ENCODE assay signal across 12 cellular contexts in the genomic region with DNA sequence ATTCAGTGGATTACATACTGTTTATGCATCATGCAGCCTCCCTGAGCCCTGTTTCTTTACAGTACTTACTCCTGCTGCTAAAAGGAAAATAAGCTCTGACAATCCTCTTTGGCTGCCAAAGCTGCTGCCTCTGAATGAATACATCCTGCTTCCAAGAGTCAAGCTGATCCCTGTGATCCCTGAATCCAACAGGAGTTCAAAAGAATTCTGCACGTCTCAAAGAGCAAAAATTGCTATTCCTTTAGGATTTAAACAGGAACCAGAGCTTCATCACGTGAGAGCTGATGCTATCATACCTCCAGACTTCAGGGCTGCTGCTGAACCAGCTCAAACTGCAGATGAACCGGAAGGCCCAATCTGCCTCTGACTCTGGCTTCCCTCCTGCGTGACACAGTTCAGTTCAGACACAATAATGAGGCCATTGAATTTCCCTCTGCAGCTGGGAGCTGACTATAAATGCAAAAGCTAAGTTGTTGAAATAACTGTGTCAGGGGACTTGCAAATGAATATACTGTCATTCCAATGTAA.
DNase-seq lines count a peak whose midpoint lies in the region; ATAC-seq, FAIRE-seq and TF ChIP-seq lines count a peak whose summit lies in the region.
"Had no signal": no experiment of that assay in that cellular context is flagged by ENCODE, and none has a peak within 500 bp of the region (broad histone marks: within the 10 kb centered on the region; RNA-seq: fewer than 3 reads in every experiment).

No MANE protein-coding gene starts in this region.

- peak; percentile 86 for ATAC-seq in left ventricle myocardium superior
- no peak for ATAC-seq in effector memory CD8-positive, alpha-beta T cell (replicated peaks)
- no peak for ATAC-seq in stimulated activated effector memory CD8-positive, alpha-beta T cell treated with anti-CD3 and anti-CD28 coated beads, Interleukin-12 subunit alpha, Interleukin-12 subunit beta, amount 100 ng/mL, for 72 hours

- H3K9ac ChIP-seq in SK-N-MC (ENCODE audit: insufficient read length): no peak overlapping the region

- H3K27me3 Mint-ChIP-seq in effector memory CD8-positive, alpha-beta T cell: no peaks in the 10 kb centered on the region
- H3K27me3 Mint-ChIP-seq: activated CD4-positive, alpha-beta memory T cell treated with anti-CD3 and anti-CD28 coated beads, Interleukin-2, amount 10 ng/mL, durations not matched to agents 7 days and 5 days had no signal

- no peaks in the 10 kb centered on the region for H3K4me1 Mint-ChIP-seq in effector memory CD8-positive, alpha-beta T cell (ENCODE audit: low read depth in 2 of 2)
- no peaks in the 10 kb centered on the region for H3K4me1 Mint-ChIP-seq in stimulated activated effector memory CD8-positive, alpha-beta T cell treated with anti-CD3 and anti-CD28 coated beads, Interleukin-12 subunit alpha, Interleukin-12 subunit beta, amount 100 ng/mL, for 72 hours
- H3K4me1 Mint-ChIP-seq: activated CD4-positive, alpha-beta memory T cell treated with anti-CD3 and anti-CD28 coated beads, Interleukin-2, amount 10 ng/mL, durations not matched to agents 7 days and 5 days had no signal

- TF ChIP-seq POLR2A in GM12892 (IDR thresholded peaks at IDR 0.05; ENCODE audit: low read depth, low read length): no peak

- DNase-seq in NCI-H146 (lab: John Stamatoyannopoulos, UW) (peak; percentile 75), SK-N-MC (ENCODE audit: low read depth, low spot score) (no peak), left ventricle myocardium superior (peak; percentile 28), putamen (ENCODE audit: low spot score) (peak; percentile 94), GM12892 (ENCODE audit: insufficient read length) (no peak), iPS-NIHi11 (ENCODE audit: low spot score) (no peak)
- DNase-seq in effector memory CD8-positive, alpha-beta T cell: no peak
- DNase-seq in stimulated activated effector memory CD8-positive, alpha-beta T cell treated with anti-CD3 and anti-CD28 coated beads, Interleukin-12 subunit alpha, Interleukin-12 subunit beta, amount 100 ng/mL, for 72 hours (ENCODE audit: low spot score in 2 of 2): no peak
- DNase-seq: activated CD4-positive, alpha-beta memory T cell treated with anti-CD3 and anti-CD28 coated beads, Interleukin-2, amount 10 ng/mL, durations not matched to agents 7 days and 5 days; Peyer's patch had no signal

- H3K9me3 ChIP-seq in SK-N-MC (ENCODE audit: low read depth, low read length): no peaks in the 10 kb centered on the region
- H3K9me3 ChIP-seq: Peyer's patch had no signal

- H3K4me3 Mint-ChIP-seq in effector memory CD8-positive, alpha-beta T cell: no peak overlapping the region
- H3K4me3 Mint-ChIP-seq in stimulated activated effector memory CD8-positive, alpha-beta T cell treated with anti-CD3 and anti-CD28 coated beads, Interleukin-12 subunit alpha, Interleukin-12 subunit beta, amount 100 ng/mL, for 72 hours: no peak overlapping the region
- H3K4me3 Mint-ChIP-seq: activated CD4-positive, alpha-beta memory T cell treated with anti-CD3 and anti-CD28 coated beads, Interleukin-2, amount 10 ng/mL, durations not matched to agents 7 days and 5 days had no signal

- FAIRE-seq in GM12892 (lab: Jason Lieb, UNC): no peak
- FAIRE-seq: bronchial epithelial cell, urothelium cell line had no signal

- peaks cover 4 to 5% of the 10 kb centered on the region in 2 donors for H3K9me3 Mint-ChIP-seq in effector memory CD8-positive, alpha-beta T cell
- H3K9me3 Mint-ChIP-seq in stimulated activated effector memory CD8-positive, alpha-beta T cell treated with anti-CD3 and anti-CD28 coated beads, Interleukin-12 subunit alpha, Interleukin-12 subunit beta, amount 100 ng/mL, for 72 hours: peaks cover 3% of the 10 kb centered on the region

- no peaks in the 10 kb centered on the region for H3K36me3 ChIP-seq in SK-N-MC (ENCODE audit: insufficient read depth, low read length)
- H3K36me3 ChIP-seq: Peyer's patch had no signal

- H3K36me3 Mint-ChIP-seq in effector memory CD8-positive, alpha-beta T cell (ENCODE audit: insufficient read depth): no peaks in the 10 kb centered on the region
- H3K36me3 Mint-ChIP-seq in stimulated activated effector memory CD8-positive, alpha-beta T cell treated with anti-CD3 and anti-CD28 coated beads, Interleukin-12 subunit alpha, Interleukin-12 subunit beta, amount 100 ng/mL, for 72 hours: no peaks in the 10 kb centered on the region

- H3K4me3 ChIP-seq in SK-N-MC: no peak overlapping the region
- H3K4me3 ChIP-seq: Peyer's patch had no signal

- H3K27ac Mint-ChIP-seq in effector memory CD8-positive, alpha-beta T cell: no peak overlapping the region
- H3K27ac Mint-ChIP-seq in stimulated activated effector memory CD8-positive, alpha-beta T cell treated with anti-CD3 and anti-CD28 coated beads, Interleukin-12 subunit alpha, Interleukin-12 subunit beta, amount 100 ng/mL, for 72 hours: no peak overlapping the region
- H3K27ac Mint-ChIP-seq: activated CD4-positive, alpha-beta memory T cell treated with anti-CD3 and anti-CD28 coated beads, Interleukin-2, amount 10 ng/mL, durations not matched to agents 7 days and 5 days had no signal

- 0 out of 2 replicates have a peak overlapping the region, but pooled peaks have one; percentile 2 for H3K27ac ChIP-seq in SK-N-MC
- H3K27ac ChIP-seq: Peyer's patch had no signal

- intact Hi-C loops in left ventricle myocardium superior (cut with micrococcal nuclease): no loop called here

Comparison
In these comparisons a context has a peak if more than half of its experiments do, and no peak if none do; other contexts are left out.
1. DNase-seq: peak in NCI-H146 (single experiment), left ventricle myocardium superior (single experiment) and putamen (single experiment); none in SK-N-MC (single experiment), GM12892 (single experiment), effector memory CD8-positive, alpha-beta T cell (0 of 3), iPS-NIHi11 (single experiment) and stimulated activated effector memory CD8-positive, alpha-beta T cell treated with anti-CD3 and anti-CD28 coated beads, Interleukin-12 subunit alpha, Interleukin-12 subunit beta, amount 100 ng/mL, for 72 hours (0 of 2).